17 cellular contexts compared by ENCODE assay signal in genomic region chr22:42281706-42282251, GRCh38. TPM values are rescaled to one million over a fixed set of nuclear protein-coding genes. Genes with fewer than 3 reads are reported as not detected.
DNase-seq lines count a peak whose midpoint lies in the region; ATAC-seq and TF ChIP-seq lines count a peak whose summit lies in the region.
"Had no signal": no experiment of that assay in that cellular context is flagged by ENCODE, and none has a peak within 500 bp of the region (broad histone marks: within the 10 kb centered on the region; RNA-seq: fewer than 3 reads in every experiment).

No MANE protein-coding gene starts in this region.

- no peak for TF ChIP-seq CTCF in CD4-positive, alpha-beta T cell (IDR thresholded peaks at IDR 0.05)
- TF ChIP-seq CTCF in H9 (conservative IDR thresholded peaks at IDR 0.05), result no peak
- no peak for TF ChIP-seq CTCF in glutamatergic neuron (IDR thresholded peaks at IDR 0.05; ENCODE audit: partially characterized antibody, unreplicated experiment)
- no peak for TF ChIP-seq CTCF in osteoblast (IDR thresholded peaks at IDR 0.05; ENCODE audit: extremely low read depth, low read depth, low read length)

- CTCF ChIA-PET in CD4-positive, alpha-beta T cell (lab: Charles Lee), result interaction anchor here (1.7 kb wide), 1 partner anchor 191 kb away, joined by 4 read pairs; the partner anchor contains the start of gene NDUFA6

- POLR2A ChIA-PET in CD4-positive, alpha-beta T cell (lab: Charles Lee), result interaction anchor here (0.9 kb wide), 1 partner anchor 31 kb away, joined by 3 read pairs; no protein-coding TSS in a partner anchor

- no peak overlapping the region for H3K4ac ChIP-seq in H9 (ENCODE audit: low read depth, low read length)

- H3K4me1 Mint-ChIP-seq in CD4-positive, alpha-beta T cell (ENCODE audit: low read depth), result peaks cover 30% of the 10 kb centered on the region
- H3K4me1 Mint-ChIP-seq in H9, result peaks cover 16 to 31% of the 10 kb centered on the region in 2 experiments
- H3K4me1 Mint-ChIP-seq in glutamatergic neuron (ENCODE audit: low read depth, unreplicated experiment), result peaks cover 24% of the 10 kb centered on the region

- no peaks in the 10 kb centered on the region for H3K79me1 ChIP-seq in H9 (ENCODE audit: insufficient read depth, low read depth, low read length, poor library complexity, severe bottlenecking)

- H3K36me3 Mint-ChIP-seq in CD4-positive, alpha-beta T cell (ENCODE audit: low read depth), result no peaks in the 10 kb centered on the region
- H3K36me3 Mint-ChIP-seq in H9 (ENCODE audit: insufficient read depth in 1 of 3, low read depth in 3 of 3) (peaks cover 5 to 8% (median 5%) of the 10 kb centered on the region in 3 experiments; a peak in 5 of 7 replicates), glutamatergic neuron (ENCODE audit: unreplicated experiment) (peaks cover 6% of the 10 kb centered on the region)
- H3K36me3 Mint-ChIP-seq: activated naive CD4-positive, alpha-beta T cell treated with anti-CD3 and anti-CD28 coated beads, Interleukin-2, amount 50 U/mL, for 72 hours; WTC11 had no signal

- no peak overlapping the region for H3T11ph ChIP-seq in H9 (ENCODE audit: low read length)

- no peak overlapping the region for H3K27ac Mint-ChIP-seq in CD4-positive, alpha-beta T cell
- no peak overlapping the region; a peak in 1 of 7 replicates for H3K27ac Mint-ChIP-seq in H9
- peak overlapping the region; percentile 82 for H3K27ac Mint-ChIP-seq in glutamatergic neuron (ENCODE audit: unreplicated experiment)
- H3K27ac Mint-ChIP-seq: activated CD4-positive, alpha-beta memory T cell treated with anti-CD3 and anti-CD28 coated beads, Interleukin-2, amount 10 ng/mL, durations not matched to agents 7 days and 5 days; activated naive CD4-positive, alpha-beta T cell treated with anti-CD3 and anti-CD28 coated beads, Interleukin-2, amount 50 U/mL, for 72 hours; dendritic cell treated with granulocyte-macrophage colony-stimulating factor and Interleukin-4, amounts not matched to agents 40 ng/mL and 50 ng/mL, for 4 days; WTC11 had no signal

- H3K79me2 ChIP-seq in H9 (ENCODE audit: insufficient read depth, low read length) (no peaks in the 10 kb centered on the region; the same call in 1 of the 2 replicates), osteoblast (ENCODE audit: insufficient read depth, low read length) (no peaks in the 10 kb centered on the region)

- no peak overlapping the region for H3K56ac ChIP-seq in H9 (ENCODE audit: insufficient read length, low read depth, low read length)

- H2BK12ac ChIP-seq in H9 (ENCODE audit: insufficient read length, low read depth, low read length), result no peak overlapping the region

- H3K9me3 ChIP-seq in CD4-positive, alpha-beta T cell (ENCODE audit: control insufficient read depth, low read length), result no peaks in the 10 kb centered on the region
- H3K9me3 ChIP-seq in H9 (ENCODE audit: control insufficient read depth, low read depth, low read length) (no peaks in the 10 kb centered on the region), osteoblast (ENCODE audit: low read depth, low read length) (no peaks in the 10 kb centered on the region)
- H3K9me3 ChIP-seq: SJSA1 had no signal

- no peak overlapping the region for H4K91ac ChIP-seq in H9 (ENCODE audit: insufficient read length, low read depth, low read length)

- no peak overlapping the region for H4K8ac ChIP-seq in H9 (replicated peaks; ENCODE audit: insufficient read length, low read depth, low read length)

- no peak overlapping the region for H2BK15ac ChIP-seq in H9 (ENCODE audit: low read depth, low read length)

- H3K27me3 Mint-ChIP-seq in CD4-positive, alpha-beta T cell, result no peaks in the 10 kb centered on the region
- peaks cover 97% of the 10 kb centered on the region for H3K27me3 Mint-ChIP-seq in H9 (ENCODE audit: low read depth)
- peaks cover 13% of the 10 kb centered on the region for H3K27me3 Mint-ChIP-seq in glutamatergic neuron (ENCODE audit: unreplicated experiment)

- no peaks in the 10 kb centered on the region for H3K9me3 Mint-ChIP-seq in CD4-positive, alpha-beta T cell
- H3K9me3 Mint-ChIP-seq in H9, result no peaks in the 10 kb centered on the region
- H3K9me3 Mint-ChIP-seq in glutamatergic neuron (ENCODE audit: unreplicated experiment), result peaks cover 11% of the 10 kb centered on the region
- H3K9me3 Mint-ChIP-seq: activated CD4-positive, alpha-beta memory T cell treated with anti-CD3 and anti-CD28 coated beads, Interleukin-2, amount 10 ng/mL, durations not matched to agents 7 days and 5 days; activated naive CD4-positive, alpha-beta T cell treated with anti-CD3 and anti-CD28 coated beads, Interleukin-2, amount 50 U/mL, for 72 hours; activated T-cell treated with anti-CD3 and anti-CD28 coated beads, Interleukin-2, amount 50 U/mL, for 4 hours; dendritic cell treated with granulocyte-macrophage colony-stimulating factor and Interleukin-4, amounts not matched to agents 40 ng/mL and 50 ng/mL, for 4 days; WTC11 had no signal

- H4K20me1 ChIP-seq in H9 (ENCODE audit: control insufficient read depth, insufficient read depth, insufficient read length), result no peaks in the 10 kb centered on the region
- H4K20me1 ChIP-seq in osteoblast (ENCODE audit: insufficient read depth, low read length), result peaks cover 8% of the 10 kb centered on the region

- no peak overlapping the region for H2BK20ac ChIP-seq in H9 (ENCODE audit: low read depth, low read length, poor library complexity, severe bottlenecking)

- WGBS in H9 (ENCODE audit: extremely low coverage, insufficient read length, low lambda C conversion rate), result no CpG with 5 or more reads among the region's 4 CpGs

- no peaks in the 10 kb centered on the region for H3K36me3 ChIP-seq in osteoblast (ENCODE audit: insufficient read depth, low read length)
- H3K36me3 ChIP-seq: SJSA1 had no signal

- H3K18ac ChIP-seq in H9 (ENCODE audit: insufficient read length, low read depth, low read length), result no peak overlapping the region

- H3K4me3 ChIP-seq in osteoblast (ENCODE audit: insufficient read depth, low read length), result no peak overlapping the region
- H3K4me3 ChIP-seq: PC-9, SJSA1 had no signal

- H3K9ac ChIP-seq in H9 (ENCODE audit: extremely low read depth, insufficient read length, low read length), result no peak overlapping the region

- no peak overlapping the region for H2BK5ac ChIP-seq in H9 (ENCODE audit: insufficient read length, low read length)

- H3K23me2 ChIP-seq in H9 (ENCODE audit: insufficient read length, low read depth, low read length, poor library complexity, severe bottlenecking), result peaks cover 8% of the 10 kb centered on the region

- no peak overlapping the region for H4K5ac ChIP-seq in H9 (ENCODE audit: insufficient read length, low read depth, low read length)

- H2AK5ac ChIP-seq in H9 (ENCODE audit: insufficient read length, low read length), result no peak overlapping the region

- no peak overlapping the region for H3K4me2 ChIP-seq in H9 (ENCODE audit: insufficient read depth, insufficient read length, low read length)
- no peak overlapping the region for H3K4me2 ChIP-seq in osteoblast (ENCODE audit: insufficient read depth, low read length)
- H3K4me2 ChIP-seq: PC-9 had no signal

- H2AFZ ChIP-seq in H9 (ENCODE audit: low read length), result no peak overlapping the region
- no peak overlapping the region for H2AFZ ChIP-seq in osteoblast (ENCODE audit: low read length)
- H2AFZ ChIP-seq: PC-9 had no signal

- intact Hi-C loops in CD4-positive, alpha-beta T cell (cut with DNase I, micrococcal nuclease), result no loop called here

- no peak overlapping the region for H2BK120ac ChIP-seq in H9 (ENCODE audit: low read depth, low read length, poor library complexity, severe bottlenecking)

- H3K4me1 ChIP-seq in H9 (ENCODE audit: insufficient read depth, low read length) (no peaks in the 10 kb centered on the region), osteoblast (ENCODE audit: insufficient read depth, low read length) (no peaks in the 10 kb centered on the region)
- H3K4me1 ChIP-seq: SJSA1 had no signal

- H3K27ac ChIP-seq in CD4-positive, alpha-beta T cell (ENCODE audit: low read depth, low read length), result no peak overlapping the region
- H3K27ac ChIP-seq in H9 (ENCODE audit: insufficient read length, low read depth, low read length) (no peak overlapping the region), osteoblast (ENCODE audit: low read depth, low read length) (no peak overlapping the region)
- H3K27ac ChIP-seq: PC-9, SJSA1 had no signal

- H3K27me3 ChIP-seq in CD4-positive, alpha-beta T cell (ENCODE audit: control insufficient read depth, insufficient read depth, low read length), result no peaks in the 10 kb centered on the region
- peaks cover 10% of the 10 kb centered on the region; the same call in 1 of the 2 replicates for H3K27me3 ChIP-seq in H9 (ENCODE audit: insufficient read depth, low read length)
- peaks cover 60% of the 10 kb centered on the region for H3K27me3 ChIP-seq in osteoblast (ENCODE audit: insufficient read depth, low read length)

- no peak for ATAC-seq in CD4-positive, alpha-beta T cell (ENCODE audit: poor library complexity)
- ATAC-seq: activated naive CD4-positive, alpha-beta T cell treated with anti-CD3 and anti-CD28 coated beads, Interleukin-2, amount 50 U/mL, for 72 hours; activated T-cell treated with anti-CD3 and anti-CD28 coated beads, Interleukin-2, amount 50 U/mL, for 4 hours had no signal

- DNase-seq in CD4-positive, alpha-beta T cell, result no peak
- DNase-seq in H9, result peak; percentile 9
- DNase-seq in glutamatergic neuron, result no peak
- peak; percentile 67 for DNase-seq in osteoblast (ENCODE audit: insufficient read length, low spot score, missing footprints)
- no peak for DNase-seq in DMS53 treated with DMSO at 0.1 percent for 48 hours (lab: John Stamatoyannopoulos, UW; ENCODE audit: unreplicated experiment)
- DNase-seq in dedifferentiated amniotic fluid mesenchymal stem cell (ENCODE audit: extremely low spot score), result no peak
- DNase-seq in NCI-H128 (lab: John Stamatoyannopoulos, UW; ENCODE audit: unreplicated experiment), result no peak
- DNase-seq: activated CD4-positive, alpha-beta memory T cell treated with anti-CD3 and anti-CD28 coated beads, Interleukin-2, amount 10 ng/mL, durations not matched to agents 7 days and 5 days; activated T-cell treated with anti-CD3 and anti-CD28 coated beads, Interleukin-2, amount 50 U/mL, for 4 hours; islet precursor cell; NCI-H2227 treated with DMSO at 0.1 percent for 48 hours; NCI-H82; PC-9 had no signal

- H3K23ac ChIP-seq in H9 (ENCODE audit: insufficient read length, low read depth, low read length), result no peak overlapping the region

- H3K14ac ChIP-seq in H9 (ENCODE audit: insufficient read depth, low read length), result no peak overlapping the region

- H3K4me3 Mint-ChIP-seq in CD4-positive, alpha-beta T cell, result peak overlapping the region; percentile 54
- H3K4me3 Mint-ChIP-seq in H9 (peak overlapping the region in 1 of 2 experiments; percentile 38; a peak in 1 of 5 replicates), glutamatergic neuron (ENCODE audit: unreplicated experiment) (peak overlapping the region; percentile 42)
- H3K4me3 Mint-ChIP-seq: activated CD4-positive, alpha-beta memory T cell treated with anti-CD3 and anti-CD28 coated beads, Interleukin-2, amount 10 ng/mL, durations not matched to agents 7 days and 5 days; activated T-cell treated with anti-CD3 and anti-CD28 coated beads, Interleukin-2, amount 50 U/mL, for 4 hours; dendritic cell treated with granulocyte-macrophage colony-stimulating factor and Interleukin-4, amounts not matched to agents 40 ng/mL and 50 ng/mL, for 4 days; WTC11 had no signal

RNA-seq across cellular contexts. Expression of gene TCF20, which starts 11.3 kb away (rescaled TPM):
- 10 to 100 TPM; 61.6 to 64.1 TPM for total RNA-seq in CD4-positive, alpha-beta T cell
- 75.6 and 76.5 TPM in 2 replicates for total RNA-seq in H9 (2021)
- 112 TPM for total RNA-seq in glutamatergic neuron (ENCODE audit: unreplicated experiment)
- total RNA-seq in osteoblast, result 30.9 and 35.1 TPM in 2 replicates

Comparison
In these comparisons a context has a peak if more than half of its experiments do, and no peak if none do; other contexts are left out.
1. DNase-seq: peak in H9 (single experiment) and osteoblast (single experiment); none in CD4-positive, alpha-beta T cell (0 of 10), glutamatergic neuron (single experiment), DMS53 treated with DMSO at 0.1 percent for 48 hours (single experiment), dedifferentiated amniotic fluid mesenchymal stem cell (single experiment) and NCI-H128 (single experiment).